ENCODE assay signal across 8 cellular contexts in genomic region chr14:104826197-104826857, GRCh38. TPM values are rescaled to one million over a fixed set of nuclear protein-coding genes. Genes with fewer than 3 reads are reported as not detected.
DNase-seq lines count a peak whose midpoint lies in the region; ATAC-seq and TF ChIP-seq lines count a peak whose summit lies in the region.

No MANE protein-coding gene starts in this region.

- DNase-seq in CD14-positive monocyte (ENCODE audit: low spot score) (peak; percentile 87), RKO (ENCODE audit: low spot score) (peak; percentile 73), fibroblast of pulmonary artery (ENCODE audit: low read depth) (peak; percentile 79)
- DNase-seq in activated T-helper 1 cell treated with anti-CD3 and anti-CD28 coated beads, Interleukin-12 subunit alpha, Interleukin-12 subunit beta, Interleukin-2, Interleukin-4 antibody, amounts not matched to agents 30 ng/mL and 10 ng/mL and 1 ng/mL, durations not matched to agents 14 hours and 24 hours and 36 hours (ENCODE audit: low spot score), result peak; percentile 92
- DNase-seq in natural killer cell treated with Interleukin-12 subunit alpha and Interleukin-12 subunit beta and Interleukin-15 and Interleukin-18, amount 100 ng/mL, for 72 hours (ENCODE audit: low spot score), result peak; percentile 93
- DNase-seq in stimulated activated naive CD4-positive, alpha-beta T cell treated with Interleukin-2 at 50 U/mL for 16 hours (lab: John Stamatoyannopoulos, UW), result peak; percentile 91

- peak; percentile 75 for TF ChIP-seq CTCF in CD14-positive monocyte (IDR thresholded peaks at IDR 0.05)
- TF ChIP-seq CTCF in fibroblast of pulmonary artery (IDR thresholded peaks at IDR 0.05; ENCODE audit: low read length, missing control alignments), result peak; percentile 28

- peak overlapping the region; percentile 63 for H3K4me3 ChIP-seq in fibroblast of pulmonary artery (replicated peaks; ENCODE audit: low read depth, low read length)

- ATAC-seq in GM21360 (IDR thresholded peaks at IDR 0.05; ENCODE audit: unreplicated experiment), result peak; percentile 86
- ATAC-seq in natural killer cell treated with Interleukin-12 subunit alpha and Interleukin-12 subunit beta and Interleukin-15 and Interleukin-18, amount 100 ng/mL, for 72 hours, result peak; percentile 96 to 97

- no peak for TF ChIP-seq EP300 in Ishikawa (IDR thresholded peaks at IDR 0.05; ENCODE audit: borderline replicate concordance)

- peak overlapping the region; percentile 75 to 89 for H3K4me3 Mint-ChIP-seq in CD14-positive monocyte
- H3K4me3 Mint-ChIP-seq in activated T-helper 1 cell treated with anti-CD3 and anti-CD28 coated beads, Interleukin-12 subunit alpha, Interleukin-12 subunit beta, Interleukin-2, Interleukin-4 antibody, amounts not matched to agents 30 ng/mL and 10 ng/mL and 1 ng/mL, durations not matched to agents 14 hours and 24 hours and 36 hours, result peak overlapping the region; percentile 57
- H3K4me3 Mint-ChIP-seq in natural killer cell treated with Interleukin-12 subunit alpha and Interleukin-12 subunit beta and Interleukin-15 and Interleukin-18, amount 100 ng/mL, for 72 hours, result peak overlapping the region; percentile 79

- intact Hi-C loops in CD14-positive monocyte (cut with micrococcal nuclease), result loop anchor here (1.0 to 2.0 kb wide), 3 partner anchors 32 to 58 kb away; partner anchors contain the start of gene AKT1 (in 1 of the 2)
- intact Hi-C loops in activated T-helper 1 cell treated with anti-CD3 and anti-CD28 coated beads, Interleukin-12 subunit alpha, Interleukin-12 subunit beta, Interleukin-2, Interleukin-4 antibody, amounts not matched to agents 30 ng/mL and 10 ng/mL and 1 ng/mL, durations not matched to agents 14 hours and 24 hours and 36 hours (cut with micrococcal nuclease), result loop anchor here (1.0 to 2.0 kb wide), 7 partner anchors 26 to 149 kb away; partner anchors contain the start of genes ADSS1 and CEP170B

- H3K36me3 Mint-ChIP-seq in CD14-positive monocyte, result peaks cover 4 to 10% of the 10 kb centered on the region in 2 donors
- peaks cover 2% of the 10 kb centered on the region for H3K36me3 Mint-ChIP-seq in activated T-helper 1 cell treated with anti-CD3 and anti-CD28 coated beads, Interleukin-12 subunit alpha, Interleukin-12 subunit beta, Interleukin-2, Interleukin-4 antibody, amounts not matched to agents 30 ng/mL and 10 ng/mL and 1 ng/mL, durations not matched to agents 14 hours and 24 hours and 36 hours (ENCODE audit: low read depth)
- H3K36me3 Mint-ChIP-seq in natural killer cell treated with Interleukin-12 subunit alpha and Interleukin-12 subunit beta and Interleukin-15 and Interleukin-18, amount 100 ng/mL, for 72 hours, result peaks cover 6% of the 10 kb centered on the region

- H3K27me3 Mint-ChIP-seq in CD14-positive monocyte (ENCODE audit: low read depth in 3 of 3), result peaks cover 34 to 53% (median 44%) of the 10 kb centered on the region in 3 donors
- H3K27me3 Mint-ChIP-seq in activated T-helper 1 cell treated with anti-CD3 and anti-CD28 coated beads, Interleukin-12 subunit alpha, Interleukin-12 subunit beta, Interleukin-2, Interleukin-4 antibody, amounts not matched to agents 30 ng/mL and 10 ng/mL and 1 ng/mL, durations not matched to agents 14 hours and 24 hours and 36 hours (ENCODE audit: insufficient read depth), result peaks cover 35% of the 10 kb centered on the region
- H3K27me3 Mint-ChIP-seq in natural killer cell treated with Interleukin-12 subunit alpha and Interleukin-12 subunit beta and Interleukin-15 and Interleukin-18, amount 100 ng/mL, for 72 hours, result peaks cover 12 to 19% of the 10 kb centered on the region in 2 donors

- peak overlapping the region in 1 of 7 donors; percentile 32 for H3K27ac Mint-ChIP-seq in CD14-positive monocyte
- H3K27ac Mint-ChIP-seq in activated T-helper 1 cell treated with anti-CD3 and anti-CD28 coated beads, Interleukin-12 subunit alpha, Interleukin-12 subunit beta, Interleukin-2, Interleukin-4 antibody, amounts not matched to agents 30 ng/mL and 10 ng/mL and 1 ng/mL, durations not matched to agents 14 hours and 24 hours and 36 hours, result no peak overlapping the region
- no peak overlapping the region for H3K27ac Mint-ChIP-seq in natural killer cell treated with Interleukin-12 subunit alpha and Interleukin-12 subunit beta and Interleukin-15 and Interleukin-18, amount 100 ng/mL, for 72 hours

- H3K9me3 Mint-ChIP-seq in CD14-positive monocyte, result peaks cover 7 to 21% (median 13%) of the 10 kb centered on the region in 7 donors
- peaks cover 7% of the 10 kb centered on the region for H3K9me3 Mint-ChIP-seq in activated T-helper 1 cell treated with anti-CD3 and anti-CD28 coated beads, Interleukin-12 subunit alpha, Interleukin-12 subunit beta, Interleukin-2, Interleukin-4 antibody, amounts not matched to agents 30 ng/mL and 10 ng/mL and 1 ng/mL, durations not matched to agents 14 hours and 24 hours and 36 hours
- H3K9me3 Mint-ChIP-seq in natural killer cell treated with Interleukin-12 subunit alpha and Interleukin-12 subunit beta and Interleukin-15 and Interleukin-18, amount 100 ng/mL, for 72 hours, result peaks cover 7% of the 10 kb centered on the region

- H3K4me1 Mint-ChIP-seq in CD14-positive monocyte, result peaks cover 23% of the 10 kb centered on the region
- H3K4me1 Mint-ChIP-seq in activated T-helper 1 cell treated with anti-CD3 and anti-CD28 coated beads, Interleukin-12 subunit alpha, Interleukin-12 subunit beta, Interleukin-2, Interleukin-4 antibody, amounts not matched to agents 30 ng/mL and 10 ng/mL and 1 ng/mL, durations not matched to agents 14 hours and 24 hours and 36 hours (ENCODE audit: low read depth), result peaks cover 15% of the 10 kb centered on the region
- peaks cover 19 to 23% of the 10 kb centered on the region in 2 donors for H3K4me1 Mint-ChIP-seq in natural killer cell treated with Interleukin-12 subunit alpha and Interleukin-12 subunit beta and Interleukin-15 and Interleukin-18, amount 100 ng/mL, for 72 hours (ENCODE audit: low read depth in 2 of 2)

- TF ChIP-seq RAD21 in Ishikawa (IDR thresholded peaks at IDR 0.05; ENCODE audit: low read depth), result peak; percentile 72

TF ChIP-seq in Ishikawa, 13 proteins besides CTCF, POLR2A, EP300 and RAD21:
- TF ChIP-seq MAX (IDR thresholded peaks at IDR 0.05) (peak; percentile 27; the same call in 1 of the 2 replicates), YY1 (IDR thresholded peaks at IDR 0.05; ENCODE audit: low read depth) (peak; percentile 41; the same call in 1 of the 2 replicates), REST (IDR thresholded peaks at IDR 0.05; ENCODE audit: low read depth) (no peak), TCF12 (IDR thresholded peaks at IDR 0.05; ENCODE audit: low read depth) (no peak)

RNA-seq across cellular contexts. Expression of gene ZBTB42, which starts 25.4 kb away (rescaled TPM):
- under 1 TPM; 0.49 to 0.68 TPM for polyA plus RNA-seq in CD14-positive monocyte
- 5.9 and 6.1 TPM in 2 replicates for total RNA-seq in activated T-helper 1 cell treated with anti-CD3 and anti-CD28 coated beads, Interleukin-12 subunit alpha, Interleukin-12 subunit beta, Interleukin-2, Interleukin-4 antibody, amounts not matched to agents 30 ng/mL and 10 ng/mL and 1 ng/mL, durations not matched to agents 14 hours and 24 hours and 36 hours
- total RNA-seq in natural killer cell treated with Interleukin-12 subunit alpha and Interleukin-12 subunit beta and Interleukin-15 and Interleukin-18, amount 100 ng/mL, for 72 hours, result 1 to 10 TPM; 1.3 to 3.0 TPM

RNA-seq across cellular contexts. Expression of gene AKT1, which starts 30.8 kb away (rescaled TPM):
- polyA plus RNA-seq in CD14-positive monocyte, result 10 to 100 TPM in 1 of 2 donors, 1 to 10 TPM in 1; 7.2 to 26.4 TPM
- 137 and 140 TPM in 2 replicates for total RNA-seq in activated T-helper 1 cell treated with anti-CD3 and anti-CD28 coated beads, Interleukin-12 subunit alpha, Interleukin-12 subunit beta, Interleukin-2, Interleukin-4 antibody, amounts not matched to agents 30 ng/mL and 10 ng/mL and 1 ng/mL, durations not matched to agents 14 hours and 24 hours and 36 hours
- 100 to 1,000 TPM; 128 to 229 TPM for total RNA-seq in natural killer cell treated with Interleukin-12 subunit alpha and Interleukin-12 subunit beta and Interleukin-15 and Interleukin-18, amount 100 ng/mL, for 72 hours

RNA-seq across cellular contexts. Expression of gene CEP170B, which starts 38.7 kb away (rescaled TPM):
- polyA plus RNA-seq in CD14-positive monocyte, result not detected
- total RNA-seq in activated T-helper 1 cell treated with anti-CD3 and anti-CD28 coated beads, Interleukin-12 subunit alpha, Interleukin-12 subunit beta, Interleukin-2, Interleukin-4 antibody, amounts not matched to agents 30 ng/mL and 10 ng/mL and 1 ng/mL, durations not matched to agents 14 hours and 24 hours and 36 hours, result 9.8 and 10.7 TPM in 2 replicates
- total RNA-seq in natural killer cell treated with Interleukin-12 subunit alpha and Interleukin-12 subunit beta and Interleukin-15 and Interleukin-18, amount 100 ng/mL, for 72 hours, result 1 to 10 TPM; 3.4 to 3.8 TPM

Comparison
In these comparisons a context has a peak if more than half of its experiments do, and no peak if none do; other contexts are left out.
1. Peak in every context shown above with its lines: DNase-seq, ATAC-seq and H3K4me3 ChIP-seq.